Comparison of ENCODE assay signal across 18 cellular contexts in the genomic region with DNA sequence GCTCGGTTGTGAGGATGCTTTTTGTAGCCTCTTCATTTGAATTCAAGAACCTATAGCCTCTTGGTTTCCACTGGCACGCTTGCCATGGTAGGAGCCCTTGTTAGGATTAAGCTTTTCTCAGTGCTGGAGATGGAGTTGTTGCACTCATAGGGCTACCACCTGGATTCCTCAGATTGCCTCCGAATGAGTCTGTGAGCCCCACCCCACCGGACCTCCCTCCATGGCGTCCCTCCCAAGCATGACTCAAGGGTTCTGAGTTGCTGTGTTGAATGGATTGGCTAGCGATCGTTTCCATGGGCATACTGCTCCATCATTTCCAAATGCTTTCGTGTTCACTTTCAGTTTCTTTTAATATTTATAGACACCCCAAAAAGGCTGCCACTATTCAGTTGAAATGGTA.
DNase-seq lines count a peak whose midpoint lies in the region; ATAC-seq and TF ChIP-seq lines count a peak whose summit lies in the region.
"Had no signal": no experiment of that assay in that cellular context is flagged by ENCODE, and none has a peak within 500 bp of the region (broad histone marks: within the 10 kb centered on the region; RNA-seq: fewer than 3 reads in every experiment).

No MANE protein-coding gene starts in this region.

- H3K27ac ChIP-seq in coronary artery: peak overlapping the region in 1 of 2 donors; percentile 57
- H3K27ac ChIP-seq: cardiac muscle cell, upper lobe of right lung had no signal

- DNase-seq in 8988T (peak; percentile 43), LoVo (ENCODE audit: low spot score) (peak; percentile 42), coronary artery (ENCODE audit: low spot score) (no peak), myocyte (ENCODE audit: low read depth) (peak; percentile 49), DMS53 (lab: John Stamatoyannopoulos, UW) (no peak), mucosa of descending colon (no peak)
- DNase-seq: activated gamma-delta T cell treated with Interleukin-2 at 50 U/mL for 16 hours; GOT3; KBM-7; naive B cell; NCI-H1417 treated with DMSO at 0.1 percent for 48 hours; NCI-H510A; OCI-M1; stimulated activated CD4-positive, alpha-beta T cell treated with anti-CD3 and anti-CD28 coated beads, Interleukin-2, amount 100 ng/mL, for 48 hours; upper lobe of right lung had no signal

- intact Hi-C loops in mucosa of descending colon (cut with DNase I, micrococcal nuclease): no loop called here

- H3K4me1 ChIP-seq in mucosa of descending colon (ENCODE audit: low read depth): peaks cover 14% of the 10 kb centered on the region

- TF ChIP-seq CTCF in coronary artery (IDR thresholded peaks at IDR 0.05) (no peak), mucosa of descending colon (IDR thresholded peaks at IDR 0.05) (no peak)

- no peaks in the 10 kb centered on the region for H3K36me3 ChIP-seq in mucosa of descending colon (ENCODE audit: low read depth)
- H3K36me3 ChIP-seq: cardiac muscle cell, upper lobe of right lung had no signal

- H3K4me3 ChIP-seq in coronary artery (peak overlapping the region; percentile 26), mucosa of descending colon (no peak overlapping the region)
- H3K4me3 ChIP-seq: cardiac muscle cell, upper lobe of right lung had no signal

- no peaks in the 10 kb centered on the region for H3K9me3 ChIP-seq in mucosa of descending colon
- H3K9me3 ChIP-seq: upper lobe of right lung had no signal

- ATAC-seq in mucosa of descending colon (no peak), HG02970 (IDR thresholded peaks at IDR 0.05; ENCODE audit: low FRiP score, unreplicated experiment) (no peak), HG03342 (IDR thresholded peaks at IDR 0.05; ENCODE audit: unreplicated experiment) (no peak)
- ATAC-seq: upper lobe of right lung had no signal

Comparison
In these comparisons a context has a peak if more than half of its experiments do, and no peak if none do; other contexts are left out.
1. DNase-seq: peak in 8988T (single experiment), LoVo (single experiment) and myocyte (single experiment); none in coronary artery (single experiment), DMS53 (single experiment) and mucosa of descending colon (0 of 3).